ENCODE assay signal across 1 cellular context in genomic region chr20:1328680-1329330, GRCh38.
TF ChIP-seq lines count a peak whose summit lies in the region.

Gene SDCBP2, minus strand, starts transcription at chr20:1329139. Its CDS starts 8,723 bp downstream, at chr20:1320416.

TF ChIP-seq in IMR-90, 13 proteins besides CTCF, POLR2A, EP300 and RAD21 (continued from another document):
- TF ChIP-seq USF2 (IDR thresholded peaks at IDR 0.05; ENCODE audit: low read depth, low read length) (no peak), NFE2L2 (IDR thresholded peaks at IDR 0.05; ENCODE audit: low read depth, low read length) (no peak), MXI1 (IDR thresholded peaks at IDR 0.05; ENCODE audit: borderline replicate concordance, low read depth, low read length) (no peak), MAFK (IDR thresholded peaks at IDR 0.05; ENCODE audit: low read depth, low read length) (no peak), FOS (IDR thresholded peaks at IDR 0.05; ENCODE audit: low read depth, low read length) (no peak), ELK1 (IDR thresholded peaks at IDR 0.05; ENCODE audit: borderline replicate concordance, low read depth, low read length) (no peak), RCOR1 (IDR thresholded peaks at IDR 0.05; ENCODE audit: insufficient replicate concordance, low read length) (no peak), SMC3 (IDR thresholded peaks at IDR 0.05; ENCODE audit: low read depth, low read length) (no peak), BHLHE40 (IDR thresholded peaks at IDR 0.05; ENCODE audit: low read depth, low read length) (no peak), MAZ (IDR thresholded peaks at IDR 0.05; ENCODE audit: borderline replicate concordance, low read depth, low read length) (no peak), CEBPB (IDR thresholded peaks at IDR 0.05; ENCODE audit: low read depth, low read length) (no peak), RFX5 (IDR thresholded peaks at IDR 0.05; ENCODE audit: low read depth, low read length) (no peak)
